ENCODE assay signal across 14 cellular contexts in the genomic region with DNA sequence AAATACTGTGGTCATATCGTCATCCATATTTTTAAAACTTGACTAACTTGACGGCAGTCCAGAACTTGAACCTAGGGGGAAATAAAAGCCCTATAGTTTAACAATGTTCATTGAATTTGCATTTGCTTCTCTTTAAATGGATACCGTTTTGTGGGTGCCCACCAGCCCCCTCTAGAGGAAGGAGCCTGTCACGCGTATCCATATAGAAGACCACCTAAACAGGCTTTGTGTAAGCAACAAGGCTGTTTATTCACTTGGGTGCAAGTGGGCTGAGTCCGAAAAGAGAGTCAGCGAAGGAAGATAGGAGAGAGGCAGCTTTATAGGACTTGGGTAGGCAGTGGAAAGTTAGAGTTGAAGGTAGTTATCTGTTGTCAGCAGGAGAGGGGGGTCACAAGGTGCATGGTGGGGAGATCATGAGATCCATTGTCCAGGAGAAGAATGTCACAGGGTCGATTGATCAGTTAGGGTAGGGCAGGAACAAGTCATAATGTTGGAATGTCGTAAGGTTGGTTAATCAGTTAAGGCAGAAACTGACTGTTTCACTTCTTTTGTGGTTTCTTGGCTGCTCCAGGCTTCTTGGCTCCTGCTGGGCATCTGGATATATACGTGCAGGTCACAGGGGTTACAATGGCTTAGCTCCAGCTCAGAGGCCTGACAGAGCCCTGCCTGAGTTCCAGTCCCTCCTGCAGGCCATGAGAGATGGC. TPM values are rescaled to one million over a fixed set of nuclear protein-coding genes. Genes with fewer than 3 reads are reported as not detected.
A peak's percentile ranks its signal among the peaks of the same experiment; 100 is the strongest.
DNase-seq lines count a peak whose midpoint lies in the region; ATAC-seq and TF ChIP-seq lines count a peak whose summit lies in the region.
"Had no signal": no experiment of that assay in that cellular context is flagged by ENCODE, and none has a peak within 500 bp of the region (broad histone marks: within the 10 kb centered on the region; RNA-seq: fewer than 3 reads in every experiment).

No MANE protein-coding gene starts in this region.

- H3K4me3 ChIP-seq in Karpas-422 (ENCODE audit: low read length) = no peak overlapping the region
- H3K4me3 ChIP-seq in astrocyte of the spinal cord (ENCODE audit: low read depth, low read length) = no peak overlapping the region
- H3K4me3 ChIP-seq: pancreas had no signal

- no peaks in the 10 kb centered on the region for H3K36me3 ChIP-seq in Karpas-422 (ENCODE audit: insufficient read depth, low read length)
- H3K36me3 ChIP-seq: pancreas had no signal

- peak; percentile 38 for TF ChIP-seq CTCF in astrocyte of the spinal cord (IDR thresholded peaks at IDR 0.05; ENCODE audit: low read depth, low read length)

- H2AFZ ChIP-seq in Karpas-422 (ENCODE audit: low read length) = no peak overlapping the region

- ATAC-seq in HG03469 (IDR thresholded peaks at IDR 0.05; ENCODE audit: unreplicated experiment) (no peak), GM21360 (IDR thresholded peaks at IDR 0.05; ENCODE audit: unreplicated experiment) (no peak)
- ATAC-seq: pancreas had no signal

- no peaks in the 10 kb centered on the region for H3K9me3 ChIP-seq in Karpas-422 (ENCODE audit: low read length)
- H3K9me3 ChIP-seq: pancreas had no signal

- no peak overlapping the region for H3K9ac ChIP-seq in Karpas-422 (ENCODE audit: low read length)

- no peak overlapping the region for H3K4me2 ChIP-seq in Karpas-422 (ENCODE audit: low read depth, low read length, poor library complexity, severe bottlenecking)

- H3K27ac ChIP-seq in Karpas-422 (ENCODE audit: low read length) = no peak overlapping the region
- H3K27ac ChIP-seq: pancreas had no signal

- H3K79me2 ChIP-seq in Karpas-422 (ENCODE audit: low read length) = no peaks in the 10 kb centered on the region

- in situ Hi-C loops in astrocyte of the spinal cord (cut with HindIII; ENCODE audit: low sequenced_read_pairs) = no loop called here

- no peaks in the 10 kb centered on the region for H3K9me2 ChIP-seq in Karpas-422 (replicated peaks; ENCODE audit: insufficient read depth, low read length)

- no peaks in the 10 kb centered on the region for H3K4me1 ChIP-seq in Karpas-422 (ENCODE audit: low read length)
- H3K4me1 ChIP-seq: pancreas had no signal

- H4K20me1 ChIP-seq in Karpas-422 (ENCODE audit: insufficient read depth, low read depth, low read length) = no peaks in the 10 kb centered on the region

- DNase-seq in EL = peak; percentile 13
- peak; percentile 62 for DNase-seq in Karpas-422
- DNase-seq in astrocyte of the spinal cord (ENCODE audit: low read depth, low spot score) = peak; percentile 20
- DNase-seq in myocyte (ENCODE audit: low read depth) = peak; percentile 44
- no peak for DNase-seq in NCI-H1930 (lab: John Stamatoyannopoulos, UW)
- no peak for DNase-seq in NCI-H1417 treated with DMSO at 0.1 percent for 48 hours (lab: John Stamatoyannopoulos, UW)
- DNase-seq: activated CD4-positive, alpha-beta T cell treated with anti-CD3 and anti-CD28 coated beads for 1 hour; DMS53; KG1; NCI-H446 treated with DMSO at 0.1 percent for 48 hours; pancreas; stimulated activated CD4-positive, alpha-beta T cell treated with anti-CD3 and anti-CD28 coated beads, Interleukin-1b, Interleukin-23, amount 100 ng/mL, for 48 hours had no signal

- no peaks in the 10 kb centered on the region for H3K27me3 ChIP-seq in Karpas-422 (ENCODE audit: low read length)
- H3K27me3 ChIP-seq: pancreas had no signal

RNA-seq across cellular contexts. Expression of gene ANKRD10, which starts 42.5 kb away (rescaled TPM):
- total RNA-seq in Karpas-422 (2014; rRNA removed; shearing (Covaris generic); ENCODE audit: low replicate concordance) = 107 and 168 TPM in 2 replicates
- 1,506 and 1,796 TPM in 2 replicates for total RNA-seq in myocyte
- polyA plus RNA-seq in myocyte (2012) = 393 TPM

Comparison
In these comparisons a context has a peak if more than half of its experiments do, and no peak if none do; other contexts are left out.
1. DNase-seq: peak in EL (single experiment), Karpas-422 (single experiment), astrocyte of the spinal cord (single experiment) and myocyte (single experiment); none in NCI-H1930 (0 of 2) and NCI-H1417 treated with DMSO at 0.1 percent for 48 hours (single experiment).